Comparison of ENCODE assay signal across 28 cellular contexts in the genomic region with DNA sequence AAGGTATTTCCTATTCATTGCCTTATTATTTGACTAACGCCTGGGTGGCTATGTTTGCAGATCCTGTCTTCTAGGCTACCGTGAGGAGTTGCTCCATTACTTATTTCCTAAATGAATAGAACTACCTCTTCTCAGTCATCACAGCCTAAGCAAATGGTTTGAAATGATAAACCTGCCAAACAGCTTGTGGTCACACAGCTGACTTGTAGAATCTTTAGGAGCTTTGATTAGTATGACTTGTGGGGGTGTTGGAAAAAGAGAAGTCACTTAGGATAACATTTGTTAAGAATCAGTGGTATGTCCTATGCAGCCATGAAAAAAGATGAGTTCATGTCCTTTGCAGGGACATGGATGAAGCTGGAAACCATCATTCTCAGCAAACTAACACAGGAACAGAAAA.
"Had no signal": no experiment of that assay in that cellular context is flagged by ENCODE, and none has a peak within 500 bp of the region (broad histone marks: within the 10 kb centered on the region; RNA-seq: fewer than 3 reads in every experiment).

No MANE protein-coding gene starts in this region.

- H3K9me3 ChIP-seq: breast epithelium, Peyer's patch, SJCRH30, SK-N-SH had no signal

- H3K36me3 ChIP-seq: breast epithelium, Peyer's patch, SJCRH30 had no signal

- ATAC-seq: activated CD4-positive, CD25-positive, alpha-beta regulatory T cell treated with anti-CD3 and anti-CD28 coated beads, Interleukin-2, amount 50 U/mL, for 24 hours; activated CD8-positive, alpha-beta memory T cell treated with anti-CD3 and anti-CD28 coated beads, Interleukin-2, amount 10 ng/mL, durations not matched to agents 7 days and 5 days had no signal

- H3K4me3 Mint-ChIP-seq: activated CD8-positive, alpha-beta memory T cell treated with anti-CD3 and anti-CD28 coated beads, Interleukin-2, amount 10 ng/mL, durations not matched to agents 7 days and 5 days; activated naive CD4-positive, alpha-beta T cell treated with anti-CD3 and anti-CD28 coated beads, Interleukin-2, amount 50 U/mL, for 24 hours; activated T-cell treated with anti-CD3 and anti-CD28 coated beads, Interleukin-2, amount 50 U/mL, for 24 hours; activated T-helper 1 cell treated with anti-CD3 and anti-CD28 coated beads, Interleukin-12 subunit alpha, Interleukin-12 subunit beta, Interleukin-2, Interleukin-4 antibody, amounts not matched to agents 30 ng/mL and 10 ng/mL and 1 ng/mL, durations not matched to agents 14 hours and 24 hours and 36 hours had no signal

- H3K4me1 Mint-ChIP-seq: activated CD8-positive, alpha-beta memory T cell treated with anti-CD3 and anti-CD28 coated beads, Interleukin-2, amount 10 ng/mL, durations not matched to agents 7 days and 5 days; activated naive CD4-positive, alpha-beta T cell treated with anti-CD3 and anti-CD28 coated beads, Interleukin-2, amount 50 U/mL, for 24 hours had no signal

- H3K9me3 Mint-ChIP-seq: activated naive CD4-positive, alpha-beta T cell treated with anti-CD3 and anti-CD28 coated beads, Interleukin-2, amount 50 U/mL, for 24 hours; activated T-cell treated with anti-CD3 and anti-CD28 coated beads, Interleukin-2, amount 50 U/mL, for 24 hours; activated T-helper 1 cell treated with anti-CD3 and anti-CD28 coated beads, Interleukin-12 subunit alpha, Interleukin-12 subunit beta, Interleukin-2, Interleukin-4 antibody, amounts not matched to agents 30 ng/mL and 10 ng/mL and 1 ng/mL, durations not matched to agents 14 hours and 24 hours and 36 hours had no signal

- H3K4me1 ChIP-seq: breast epithelium, Peyer's patch, SJCRH30 had no signal

- H3K27me3 Mint-ChIP-seq: activated CD8-positive, alpha-beta memory T cell treated with anti-CD3 and anti-CD28 coated beads, Interleukin-2, amount 10 ng/mL, durations not matched to agents 7 days and 5 days; activated naive CD4-positive, alpha-beta T cell treated with anti-CD3 and anti-CD28 coated beads, Interleukin-2, amount 50 U/mL, for 24 hours; activated T-cell treated with anti-CD3 and anti-CD28 coated beads, Interleukin-2, amount 50 U/mL, for 24 hours had no signal

- H3K4me3 ChIP-seq: breast epithelium, Peyer's patch, SJCRH30 had no signal

- H3K27ac ChIP-seq: breast epithelium, Peyer's patch, RWPE1, SJCRH30 had no signal

- H3K36me3 Mint-ChIP-seq: activated CD8-positive, alpha-beta memory T cell treated with anti-CD3 and anti-CD28 coated beads, Interleukin-2, amount 10 ng/mL, durations not matched to agents 7 days and 5 days; activated naive CD4-positive, alpha-beta T cell treated with anti-CD3 and anti-CD28 coated beads, Interleukin-2, amount 50 U/mL, for 24 hours had no signal

- H3K27me3 ChIP-seq: breast epithelium, Peyer's patch, SJCRH30 had no signal

- DNase-seq: activated CD4-positive, alpha-beta T cell treated with anti-CD3 and anti-CD28 coated beads for 48 hours; activated CD4-positive, alpha-beta T cell treated with anti-CD3 and anti-CD28 coated beads, Interleukin-2, amount 50 U/mL, for 48 hours; activated CD8-positive, alpha-beta memory T cell treated with anti-CD3 and anti-CD28 coated beads, Interleukin-2, amount 10 ng/mL, durations not matched to agents 7 days and 5 days; activated effector memory CD4-positive, alpha-beta T cell treated with Interleukin-2 at 50 U/mL for 16 hours; activated naive CD4-positive, alpha-beta T cell; activated T-cell treated with anti-CD3 and anti-CD28 coated beads, Interleukin-2, amount 50 U/mL, for 24 hours; aorta; caudate nucleus; IMR-90; Kasumi-1; KBM-7; NCI-H1092; NCI-H1417; NCI-H2029 treated with DMSO at 0.1 percent for 48 hours; NCI-H345; NCI-H510A; NCI-H526 treated with DMSO at 0.1 percent for 48 hours; NK-92 treated with Interleukin-12 subunit alpha and Interleukin-12 subunit beta, amount 100 ng/mL, for 24 hours; Peyer's patch; Right ventricle myocardium superior; SJCRH30; SK-N-SH; T-helper 1 cell had no signal

- H3K27ac Mint-ChIP-seq: activated CD8-positive, alpha-beta memory T cell treated with anti-CD3 and anti-CD28 coated beads, Interleukin-2, amount 10 ng/mL, durations not matched to agents 7 days and 5 days; activated naive CD4-positive, alpha-beta T cell treated with anti-CD3 and anti-CD28 coated beads, Interleukin-2, amount 50 U/mL, for 24 hours; activated T-cell treated with anti-CD3 and anti-CD28 coated beads, Interleukin-2, amount 50 U/mL, for 24 hours; activated T-helper 1 cell treated with anti-CD3 and anti-CD28 coated beads, Interleukin-12 subunit alpha, Interleukin-12 subunit beta, Interleukin-2, Interleukin-4 antibody, amounts not matched to agents 30 ng/mL and 10 ng/mL and 1 ng/mL, durations not matched to agents 14 hours and 24 hours and 36 hours had no signal
